In genomic region chr10:43440782-43441134, GRCh38 we compare ENCODE assay signal across 27 cellular contexts.
"Had no signal": no experiment of that assay in that cellular context is flagged by ENCODE, and none has a peak within 500 bp of the region (broad histone marks: within the 10 kb centered on the region; RNA-seq: fewer than 3 reads in every experiment).

No MANE protein-coding gene starts in this region.

- H3K4me3 Mint-ChIP-seq: activated CD8-positive, alpha-beta T cell treated with anti-CD3 and anti-CD28 coated beads for 36 hours; activated naive CD8-positive, alpha-beta T cell; natural killer cell; T-helper 17 cell had no signal

- H3K4me3 ChIP-seq: ascending aorta, cardiac muscle cell, coronary artery, dorsolateral prefrontal cortex, gastroesophageal sphincter, hepatocyte, skin epidermis, testis, transverse colon had no signal

- H3K36me3 ChIP-seq: ascending aorta, cardiac muscle cell, transverse colon had no signal

- H2AFZ ChIP-seq: hepatocyte had no signal

- DNase-seq: activated CD4-positive, alpha-beta T cell treated with anti-CD3 and anti-CD28 coated beads, Interleukin-2, amount 50 U/mL, for 1 hour; activated CD8-positive, alpha-beta T cell treated with anti-CD3 and anti-CD28 coated beads for 36 hours; activated naive CD4-positive, alpha-beta T cell treated with Interleukin-2 at 50 U/mL for 16 hours; activated T-cell treated with anti-CD3 and anti-CD28 coated beads, Interleukin-2, amount 50 U/mL, for 48 hours; dorsolateral prefrontal cortex; effector memory CD4-positive, alpha-beta T cell; left colon; mammary epithelial cell; midbrain; natural killer cell; posterior cingulate gyrus; right cardiac atrium; stimulated activated CD4-positive, alpha-beta T cell treated with anti-CD3 and anti-CD28 coated beads, Interleukin-12 subunit alpha, Interleukin-12 subunit beta, amount 100 ng/mL, for 4 hours; stimulated activated CD4-positive, alpha-beta T cell treated with anti-CD3 and anti-CD28 coated beads, Interleukin-4, amount 100 ng/mL, for 1 hour; stimulated activated naive CD8-positive, alpha-beta T cell treated with anti-CD3 and anti-CD28 coated beads, Interleukin-15, Interleukin-2, amounts not matched to agents 100 U/mL and 50 U/mL, for 24 hours; T-helper 17 cell; T1000; testis; transverse colon had no signal

- H3K27ac ChIP-seq: ascending aorta, cardiac muscle cell, coronary artery, dorsolateral prefrontal cortex, gastroesophageal sphincter, hepatocyte, skin epidermis, testis, transverse colon had no signal

- H3K27me3 ChIP-seq: ascending aorta, cardiac muscle cell, dorsolateral prefrontal cortex, gastroesophageal sphincter, hepatocyte, testis, transverse colon had no signal

- H3K4me1 ChIP-seq: testis had no signal

- H3K27ac Mint-ChIP-seq: activated CD8-positive, alpha-beta T cell treated with anti-CD3 and anti-CD28 coated beads for 36 hours; activated naive CD8-positive, alpha-beta T cell; brain had no signal

- H3K9me3 Mint-ChIP-seq: activated CD8-positive, alpha-beta T cell treated with anti-CD3 and anti-CD28 coated beads for 36 hours; natural killer cell had no signal

- H3K4me2 ChIP-seq: hepatocyte had no signal

- H3K9me3 ChIP-seq: ascending aorta, gastroesophageal sphincter, testis, transverse colon had no signal

- H3K27me3 Mint-ChIP-seq: activated CD8-positive, alpha-beta T cell treated with anti-CD3 and anti-CD28 coated beads for 36 hours; activated naive CD8-positive, alpha-beta T cell; T-helper 17 cell had no signal

- ATAC-seq: activated CD8-positive, alpha-beta T cell treated with anti-CD3 and anti-CD28 coated beads for 36 hours; gastroesophageal sphincter; left colon; natural killer cell; right cardiac atrium; stimulated activated naive CD8-positive, alpha-beta T cell treated with anti-CD3 and anti-CD28 coated beads, Interleukin-15, Interleukin-2, amounts not matched to agents 100 U/mL and 50 U/mL, for 24 hours; T-helper 17 cell had no signal
